Comparison of ENCODE assay signal across 26 cellular contexts in genomic region chr5:23588841-23589240, GRCh38.
"Had no signal": no experiment of that assay in that cellular context is flagged by ENCODE, and none has a peak within 500 bp of the region (broad histone marks: within the 10 kb centered on the region; RNA-seq: fewer than 3 reads in every experiment).

No MANE protein-coding gene starts in this region.

- H3K36me3 ChIP-seq: esophagus squamous epithelium, gastrocnemius medialis, heart right ventricle, left lung, lower lobe of right lung had no signal

- H3K27me3 ChIP-seq: esophagus squamous epithelium, gastrocnemius medialis, heart right ventricle, left lung had no signal

- H3K4me3 ChIP-seq: esophagus squamous epithelium, gastrocnemius medialis, heart right ventricle, left lung, lower lobe of right lung, mucosa of descending colon had no signal

- ATAC-seq: effector memory CD8-positive, alpha-beta T cell; esophagus mucosa; gastrocnemius medialis; heart right ventricle; left cardiac atrium; left lung; left ventricle myocardium superior; lower lobe of right lung; mucosa of descending colon; naive thymus-derived CD8-positive, alpha-beta T cell had no signal

- H3K9me3 ChIP-seq: esophagus squamous epithelium, gastrocnemius medialis, heart right ventricle, left lung, lower lobe of right lung had no signal

- FAIRE-seq: endometrium, islet of Langerhans, keratinocyte had no signal

- H3K27ac ChIP-seq: epithelial cell of prostate, esophagus squamous epithelium, gastrocnemius medialis, heart right ventricle, left lung, lower lobe of right lung had no signal

- DNase-seq: cortex of kidney; effector CD8-positive, alpha-beta T cell; effector memory CD8-positive, alpha-beta T cell; endodermal cell; erythroblast; esophagus squamous epithelium; foreskin fibroblast; foreskin melanocyte; gastrocnemius medialis; glutamatergic neuron; head of caudate nucleus; heart right ventricle; hippocampal formation; left cardiac atrium; left lung; left ventricle myocardium superior; lower lobe of right lung; mesenchymal stem cell; mucosa of descending colon; naive B cell; naive thymus-derived CD8-positive, alpha-beta T cell had no signal

- H3K4me1 ChIP-seq: esophagus squamous epithelium, gastrocnemius medialis, heart right ventricle, left lung, lower lobe of right lung had no signal
